Comparison of ENCODE assay signal across 1 cellular context in genomic region chr2:26809876-26810577, GRCh38.
TF ChIP-seq lines count a peak whose summit lies in the region.

No MANE protein-coding gene starts in this region.

TF ChIP-seq in HepG2, 621 proteins besides CTCF, POLR2A, EP300 and RAD21:
- TF ChIP-seq, protein P1, sequence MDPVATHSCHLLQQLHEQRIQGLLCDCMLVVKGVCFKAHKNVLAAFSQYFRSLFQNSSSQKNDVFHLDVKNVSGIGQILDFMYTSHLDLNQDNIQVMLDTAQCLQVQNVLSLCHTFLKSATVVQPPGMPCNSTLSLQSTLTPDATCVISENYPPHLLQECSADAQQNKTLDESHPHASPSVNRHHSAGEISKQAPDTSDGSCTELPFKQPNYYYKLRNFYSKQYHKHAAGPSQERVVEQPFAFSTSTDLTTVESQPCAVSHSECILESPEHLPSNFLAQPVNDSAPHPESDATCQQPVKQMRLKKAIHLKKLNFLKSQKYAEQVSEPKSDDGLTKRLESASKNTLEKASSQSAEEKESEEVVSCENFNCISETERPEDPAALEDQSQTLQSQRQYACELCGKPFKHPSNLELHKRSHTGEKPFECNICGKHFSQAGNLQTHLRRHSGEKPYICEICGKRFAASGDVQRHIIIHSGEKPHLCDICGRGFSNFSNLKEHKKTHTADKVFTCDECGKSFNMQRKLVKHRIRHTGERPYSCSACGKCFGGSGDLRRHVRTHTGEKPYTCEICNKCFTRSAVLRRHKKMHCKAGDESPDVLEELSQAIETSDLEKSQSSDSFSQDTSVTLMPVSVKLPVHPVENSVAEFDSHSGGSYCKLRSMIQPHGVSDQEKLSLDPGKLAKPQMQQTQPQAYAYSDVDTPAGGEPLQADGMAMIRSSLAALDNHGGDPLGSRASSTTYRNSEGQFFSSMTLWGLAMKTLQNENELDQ (CRISPR knock-in tag; IDR thresholded peaks at IDR 0.05; ENCODE audit: borderline replicate concordance): no peak
- TF ChIP-seq SOX5 (CRISPR knock-in tag; IDR thresholded peaks at IDR 0.05; ENCODE audit: borderline replicate concordance): no peak
- no peak for TF ChIP-seq HNF4G (IDR thresholded peaks at IDR 0.05; ENCODE audit: borderline replicate concordance, low read depth, low read length)
- TF ChIP-seq HNF4G (CRISPR knock-in tag; IDR thresholded peaks at IDR 0.05; ENCODE audit: borderline replicate concordance, low read depth): no peak
- TF ChIP-seq NFE2L1 (CRISPR knock-in tag; IDR thresholded peaks at IDR 0.05; ENCODE audit: borderline replicate concordance): no peak
- no peak for TF ChIP-seq ZFP36L2 (CRISPR knock-in tag; IDR thresholded peaks at IDR 0.05)
- no peak for TF ChIP-seq HBP1 (CRISPR knock-in tag; IDR thresholded peaks at IDR 0.05; ENCODE audit: low read depth)
- TF ChIP-seq RAD51 (IDR thresholded peaks at IDR 0.05; ENCODE audit: borderline replicate concordance): no peak
- TF ChIP-seq, protein P2, sequence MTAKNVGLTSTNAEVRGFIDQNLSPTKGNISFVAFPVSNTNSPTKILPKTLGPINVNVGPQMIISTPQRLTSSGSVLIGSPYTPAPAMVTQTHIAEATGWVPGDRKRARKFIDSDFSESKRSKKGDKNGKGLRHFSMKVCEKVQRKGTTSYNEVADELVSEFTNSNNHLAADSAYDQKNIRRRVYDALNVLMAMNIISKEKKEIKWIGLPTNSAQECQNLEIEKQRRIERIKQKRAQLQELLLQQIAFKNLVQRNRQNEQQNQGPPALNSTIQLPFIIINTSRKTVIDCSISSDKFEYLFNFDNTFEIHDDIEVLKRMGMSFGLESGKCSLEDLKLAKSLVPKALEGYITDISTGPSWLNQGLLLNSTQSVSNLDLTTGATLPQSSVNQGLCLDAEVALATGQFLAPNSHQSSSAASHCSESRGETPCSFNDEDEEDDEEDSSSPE (CRISPR knock-in tag; IDR thresholded peaks at IDR 0.05): no peak
- no peak for TF ChIP-seq SOX13 (IDR thresholded peaks at IDR 0.05)
- no peak for TF ChIP-seq SOX13 (CRISPR knock-in tag; conservative IDR thresholded peaks at IDR 0.05 in 1 of 2, IDR thresholded peaks at IDR 0.05 in 1 of 2)
- TF ChIP-seq MTF2 (CRISPR knock-in tag; IDR thresholded peaks at IDR 0.05; ENCODE audit: borderline replicate concordance): no peak
- no peak for TF ChIP-seq MEIS2 (CRISPR knock-in tag; IDR thresholded peaks at IDR 0.05)
- TF ChIP-seq ZBTB43 (CRISPR knock-in tag; conservative IDR thresholded peaks at IDR 0.05): no peak
